19 cellular contexts compared by ENCODE assay signal in the genomic region with DNA sequence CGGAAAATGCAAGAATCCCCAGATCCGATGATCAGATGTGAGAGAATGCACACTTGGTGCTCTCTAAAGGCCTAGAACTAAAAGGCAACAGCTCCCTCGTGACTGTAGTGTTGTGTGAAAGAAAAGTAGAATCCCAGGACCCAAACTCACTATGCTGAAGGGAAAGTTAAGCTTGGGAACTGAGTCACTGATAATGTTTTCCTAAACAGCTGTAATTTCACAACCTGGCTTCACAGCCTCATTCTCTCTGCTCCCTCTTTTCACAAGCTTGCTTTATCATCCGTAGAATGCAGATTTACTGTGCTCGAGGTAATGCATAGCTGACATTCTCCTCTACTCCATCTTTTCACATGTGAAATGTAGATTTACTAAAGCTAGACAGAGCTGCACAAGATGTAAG.
DNase-seq lines count a peak whose midpoint lies in the region; ATAC-seq, FAIRE-seq and TF ChIP-seq lines count a peak whose summit lies in the region.
"Had no signal": no experiment of that assay in that cellular context is flagged by ENCODE, and none has a peak within 500 bp of the region (broad histone marks: within the 10 kb centered on the region; RNA-seq: fewer than 3 reads in every experiment).

No MANE protein-coding gene starts in this region.

- no peaks in the 10 kb centered on the region for H3K27me3 ChIP-seq in transverse colon
- H3K27me3 ChIP-seq: suprapubic skin had no signal

- 68 to 78% methylated on average over 5 of the region's 5 CpGs for WGBS in transverse colon (ENCODE audit: low coverage in 1 of 2), 2 donors

- H3K9me3 ChIP-seq in transverse colon: peaks cover 5 to 6% of the 10 kb centered on the region in 2 donors
- H3K9me3 ChIP-seq: suprapubic skin had no signal

- no peak overlapping the region for H3K4me3 Mint-ChIP-seq in nephron
- H3K4me3 Mint-ChIP-seq: activated T-helper 1 cell treated with anti-CD3 and anti-CD28 coated beads, Interleukin-12 subunit alpha, Interleukin-12 subunit beta, Interleukin-2, Interleukin-4 antibody, amounts not matched to agents 30 ng/mL and 10 ng/mL and 1 ng/mL, durations not matched to agents 14 hours and 24 hours and 36 hours had no signal

- no peaks in the 10 kb centered on the region for H3K27me3 Mint-ChIP-seq in nephron (ENCODE audit: low read depth)

- H3K4me3 ChIP-seq in fibroblast of pulmonary artery (replicated peaks; ENCODE audit: low read depth, low read length): no peak overlapping the region
- no peak overlapping the region for H3K4me3 ChIP-seq in transverse colon
- H3K4me3 ChIP-seq: suprapubic skin had no signal

- peak overlapping the region; percentile 94 to 96 (median 95) for H3K27ac Mint-ChIP-seq in nephron
- H3K27ac Mint-ChIP-seq: activated naive CD4-positive, alpha-beta T cell treated with anti-CD3 and anti-CD28 coated beads, Interleukin-2, amount 50 U/mL, for 72 hours; activated T-helper 1 cell treated with anti-CD3 and anti-CD28 coated beads, Interleukin-12 subunit alpha, Interleukin-12 subunit beta, Interleukin-2, Interleukin-4 antibody, amounts not matched to agents 30 ng/mL and 10 ng/mL and 1 ng/mL, durations not matched to agents 14 hours and 24 hours and 36 hours had no signal

- peaks cover 23% of the 10 kb centered on the region for H3K9me3 Mint-ChIP-seq in nephron

- DNase-seq in EH (ENCODE audit: low read depth): peak; percentile 27
- peak; percentile 98 for DNase-seq in amniotic epithelial cell (ENCODE audit: low read depth)
- DNase-seq in fibroblast of pulmonary artery (ENCODE audit: low read depth): peak; percentile 84
- DNase-seq in NCI-H1417 treated with DMSO at 0.1 percent for 48 hours (lab: John Stamatoyannopoulos, UW): no peak
- DNase-seq in transverse colon: no peak
- no peak for DNase-seq in frontal cortex (ENCODE audit: low spot score in 2 of 2)
- DNase-seq: activated CD4-positive, alpha-beta T cell treated with anti-CD3 and anti-CD28 coated beads for 4 hours; cortex of kidney; KBM-7; NCI-H187; NCI-H774; OCI-M1; T-helper 1 cell had no signal

- H3K36me3 ChIP-seq in transverse colon: no peaks in the 10 kb centered on the region
- H3K36me3 ChIP-seq: suprapubic skin had no signal

- H3K27ac ChIP-seq in transverse colon: no peak overlapping the region
- H3K27ac ChIP-seq: suprapubic skin had no signal

- in situ Hi-C loops in transverse colon (cut with MboI; ENCODE audit: low pct_ligation_motif_present in 1 of 4, low pct_unique_long_range_greater_than_20kb in 1 of 4, low sequenced_read_pairs in 3 of 4): no loop called here

- no peak for FAIRE-seq in frontal cortex (lab: Jason Lieb, UNC)

- no peaks in the 10 kb centered on the region for H3K4me1 ChIP-seq in transverse colon
- H3K4me1 ChIP-seq: suprapubic skin had no signal

- TF ChIP-seq POLR2A in transverse colon (IDR thresholded peaks at IDR 0.05): no peak

- TF ChIP-seq EP300 in transverse colon (IDR thresholded peaks at IDR 0.05; ENCODE audit: low read depth): no peak

- no peak for ATAC-seq in HG03039 (IDR thresholded peaks at IDR 0.05; ENCODE audit: unreplicated experiment)
- ATAC-seq: activated naive CD4-positive, alpha-beta T cell treated with anti-CD3 and anti-CD28 coated beads, Interleukin-2, amount 50 U/mL, for 72 hours; left lobe of liver had no signal

- TF ChIP-seq CTCF in fibroblast of pulmonary artery (IDR thresholded peaks at IDR 0.05; ENCODE audit: low read length, missing control alignments): no peak
- no peak for TF ChIP-seq CTCF in nephron (IDR thresholded peaks at IDR 0.05; ENCODE audit: unreplicated experiment in 3 of 3)
- TF ChIP-seq CTCF in transverse colon (IDR thresholded peaks at IDR 0.05): no peak

- H3K36me3 Mint-ChIP-seq in nephron (ENCODE audit: low read depth): peaks cover 13% of the 10 kb centered on the region

- peaks cover 28% of the 10 kb centered on the region for H3K4me1 Mint-ChIP-seq in nephron

- intact Hi-C loops in transverse colon (cut with DNase I; ENCODE audit: low total_unique reads): no loop called here

Comparison
In these comparisons a context has a peak if more than half of its experiments do, and no peak if none do; other contexts are left out.
1. DNase-seq: peak in EH (single experiment), amniotic epithelial cell (single experiment) and fibroblast of pulmonary artery (single experiment); none in NCI-H1417 treated with DMSO at 0.1 percent for 48 hours (single experiment), transverse colon (single experiment) and frontal cortex (0 of 2).